Comparison of ENCODE assay signal across 1 cellular context in the genomic region with DNA sequence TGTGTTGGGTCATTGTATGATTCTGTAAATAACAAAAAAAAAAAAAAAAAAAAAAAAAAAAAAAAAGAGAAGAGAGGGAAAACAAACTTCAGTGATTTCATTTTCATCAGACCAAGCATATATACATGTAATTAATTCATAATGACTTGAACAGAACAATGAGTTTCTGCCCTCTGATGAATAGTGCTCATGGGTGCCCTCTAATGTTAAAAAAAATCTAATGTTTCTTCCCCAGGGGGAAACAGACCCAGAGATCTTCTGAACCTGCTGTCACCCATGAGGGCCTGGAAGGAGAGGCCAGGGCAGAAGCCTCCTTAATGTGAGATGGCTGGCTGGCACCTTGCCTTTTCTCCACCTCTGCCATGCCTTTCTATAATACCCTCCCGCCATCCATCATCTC.
TF ChIP-seq lines count a peak whose summit lies in the region.

No MANE protein-coding gene starts in this region.

TF ChIP-seq in GM23338, 12 proteins besides CTCF, POLR2A, EP300 and RAD21 (continued from another document):
- TF ChIP-seq, protein P1, sequence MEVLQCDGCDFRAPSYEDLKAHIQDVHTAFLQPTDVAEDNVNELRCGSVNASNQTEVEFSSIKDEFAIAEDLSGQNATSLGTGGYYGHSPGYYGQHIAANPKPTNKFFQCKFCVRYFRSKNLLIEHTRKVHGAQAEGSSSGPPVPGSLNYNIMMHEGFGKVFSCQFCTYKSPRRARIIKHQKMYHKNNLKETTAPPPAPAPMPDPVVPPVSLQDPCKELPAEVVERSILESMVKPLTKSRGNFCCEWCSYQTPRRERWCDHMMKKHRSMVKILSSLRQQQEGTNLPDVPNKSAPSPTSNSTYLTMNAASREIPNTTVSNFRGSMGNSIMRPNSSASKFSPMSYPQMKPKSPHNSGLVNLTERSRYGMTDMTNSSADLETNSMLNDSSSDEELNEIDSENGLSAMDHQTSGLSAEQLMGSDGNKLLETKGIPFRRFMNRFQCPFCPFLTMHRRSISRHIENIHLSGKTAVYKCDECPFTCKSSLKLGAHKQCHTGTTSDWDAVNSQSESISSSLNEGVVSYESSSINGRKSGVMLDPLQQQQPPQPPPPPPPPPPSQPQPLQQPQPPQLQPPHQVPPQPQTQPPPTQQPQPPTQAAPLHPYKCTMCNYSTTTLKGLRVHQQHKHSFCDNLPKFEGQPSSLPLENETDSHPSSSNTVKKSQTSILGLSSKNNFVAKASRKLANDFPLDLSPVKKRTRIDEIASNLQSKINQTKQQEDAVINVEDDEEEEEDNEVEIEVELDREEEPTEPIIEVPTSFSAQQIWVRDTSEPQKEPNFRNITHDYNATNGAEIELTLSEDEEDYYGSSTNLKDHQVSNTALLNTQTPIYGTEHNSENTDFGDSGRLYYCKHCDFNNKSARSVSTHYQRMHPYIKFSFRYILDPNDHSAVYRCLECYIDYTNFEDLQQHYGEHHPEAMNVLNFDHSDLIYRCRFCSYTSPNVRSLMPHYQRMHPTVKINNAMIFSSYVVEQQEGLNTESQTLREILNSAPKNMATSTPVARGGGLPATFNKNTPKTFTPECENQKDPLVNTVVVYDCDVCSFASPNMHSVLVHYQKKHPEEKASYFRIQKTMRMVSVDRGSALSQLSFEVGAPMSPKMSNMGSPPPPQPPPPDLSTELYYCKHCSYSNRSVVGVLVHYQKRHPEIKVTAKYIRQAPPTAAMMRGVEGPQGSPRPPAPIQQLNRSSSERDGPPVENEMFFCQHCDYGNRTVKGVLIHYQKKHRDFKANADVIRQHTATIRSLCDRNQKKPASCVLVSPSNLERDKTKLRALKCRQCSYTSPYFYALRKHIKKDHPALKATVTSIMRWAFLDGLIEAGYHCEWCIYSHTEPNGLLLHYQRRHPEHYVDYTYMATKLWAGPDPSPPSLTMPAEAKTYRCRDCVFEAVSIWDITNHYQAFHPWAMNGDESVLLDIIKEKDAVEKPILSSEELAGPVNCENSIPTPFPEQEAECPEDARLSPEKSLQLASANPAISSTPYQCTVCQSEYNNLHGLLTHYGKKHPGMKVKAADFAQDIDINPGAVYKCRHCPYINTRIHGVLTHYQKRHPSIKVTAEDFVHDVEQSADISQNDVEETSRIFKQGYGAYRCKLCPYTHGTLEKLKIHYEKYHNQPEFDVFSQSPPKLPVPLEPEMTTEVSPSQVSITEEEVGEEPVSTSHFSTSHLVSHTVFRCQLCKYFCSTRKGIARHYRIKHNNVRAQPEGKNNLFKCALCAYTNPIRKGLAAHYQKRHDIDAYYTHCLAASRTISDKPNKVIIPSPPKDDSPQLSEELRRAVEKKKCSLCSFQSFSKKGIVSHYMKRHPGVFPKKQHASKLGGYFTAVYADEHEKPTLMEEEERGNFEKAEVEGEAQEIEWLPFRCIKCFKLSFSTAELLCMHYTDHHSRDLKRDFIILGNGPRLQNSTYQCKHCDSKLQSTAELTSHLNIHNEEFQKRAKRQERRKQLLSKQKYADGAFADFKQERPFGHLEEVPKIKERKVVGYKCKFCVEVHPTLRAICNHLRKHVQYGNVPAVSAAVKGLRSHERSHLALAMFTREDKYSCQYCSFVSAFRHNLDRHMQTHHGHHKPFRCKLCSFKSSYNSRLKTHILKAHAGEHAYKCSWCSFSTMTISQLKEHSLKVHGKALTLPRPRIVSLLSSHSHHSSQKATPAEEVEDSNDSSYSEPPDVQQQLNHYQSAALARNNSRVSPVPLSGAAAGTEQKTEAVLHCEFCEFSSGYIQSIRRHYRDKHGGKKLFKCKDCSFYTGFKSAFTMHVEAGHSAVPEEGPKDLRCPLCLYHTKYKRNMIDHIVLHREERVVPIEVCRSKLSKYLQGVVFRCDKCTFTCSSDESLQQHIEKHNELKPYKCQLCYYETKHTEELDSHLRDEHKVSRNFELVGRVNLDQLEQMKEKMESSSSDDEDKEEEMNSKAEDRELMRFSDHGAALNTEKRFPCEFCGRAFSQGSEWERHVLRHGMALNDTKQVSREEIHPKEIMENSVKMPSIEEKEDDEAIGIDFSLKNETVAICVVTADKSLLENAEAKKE (CRISPR knock-in tag; IDR thresholded peaks at IDR 0.05): no peak
- TF ChIP-seq, protein P2, sequence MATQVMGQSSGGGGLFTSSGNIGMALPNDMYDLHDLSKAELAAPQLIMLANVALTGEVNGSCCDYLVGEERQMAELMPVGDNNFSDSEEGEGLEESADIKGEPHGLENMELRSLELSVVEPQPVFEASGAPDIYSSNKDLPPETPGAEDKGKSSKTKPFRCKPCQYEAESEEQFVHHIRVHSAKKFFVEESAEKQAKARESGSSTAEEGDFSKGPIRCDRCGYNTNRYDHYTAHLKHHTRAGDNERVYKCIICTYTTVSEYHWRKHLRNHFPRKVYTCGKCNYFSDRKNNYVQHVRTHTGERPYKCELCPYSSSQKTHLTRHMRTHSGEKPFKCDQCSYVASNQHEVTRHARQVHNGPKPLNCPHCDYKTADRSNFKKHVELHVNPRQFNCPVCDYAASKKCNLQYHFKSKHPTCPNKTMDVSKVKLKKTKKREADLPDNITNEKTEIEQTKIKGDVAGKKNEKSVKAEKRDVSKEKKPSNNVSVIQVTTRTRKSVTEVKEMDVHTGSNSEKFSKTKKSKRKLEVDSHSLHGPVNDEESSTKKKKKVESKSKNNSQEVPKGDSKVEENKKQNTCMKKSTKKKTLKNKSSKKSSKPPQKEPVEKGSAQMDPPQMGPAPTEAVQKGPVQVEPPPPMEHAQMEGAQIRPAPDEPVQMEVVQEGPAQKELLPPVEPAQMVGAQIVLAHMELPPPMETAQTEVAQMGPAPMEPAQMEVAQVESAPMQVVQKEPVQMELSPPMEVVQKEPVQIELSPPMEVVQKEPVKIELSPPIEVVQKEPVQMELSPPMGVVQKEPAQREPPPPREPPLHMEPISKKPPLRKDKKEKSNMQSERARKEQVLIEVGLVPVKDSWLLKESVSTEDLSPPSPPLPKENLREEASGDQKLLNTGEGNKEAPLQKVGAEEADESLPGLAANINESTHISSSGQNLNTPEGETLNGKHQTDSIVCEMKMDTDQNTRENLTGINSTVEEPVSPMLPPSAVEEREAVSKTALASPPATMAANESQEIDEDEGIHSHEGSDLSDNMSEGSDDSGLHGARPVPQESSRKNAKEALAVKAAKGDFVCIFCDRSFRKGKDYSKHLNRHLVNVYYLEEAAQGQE (IDR thresholded peaks at IDR 0.05; ENCODE audit: unreplicated experiment): no peak
- TF ChIP-seq EZH2phosphoT487 (IDR thresholded peaks at IDR 0.05; ENCODE audit: unreplicated experiment) (no peak), ZNF331 (CRISPR knock-in tag; IDR thresholded peaks at IDR 0.05; ENCODE audit: low read depth) (no peak), POLR2AphosphoS5 (IDR thresholded peaks at IDR 0.05; ENCODE audit: low read depth) (no peak), CREB1 (CRISPR knock-in tag; IDR thresholded peaks at IDR 0.05; ENCODE audit: low read depth) (no peak)
